8 cellular contexts compared by ENCODE assay signal in genomic region chr17:49708515-49709161, GRCh38. TPM values are rescaled to one million over a fixed set of nuclear protein-coding genes. Genes with fewer than 3 reads are reported as not detected.
DNase-seq lines count a peak whose midpoint lies in the region; ATAC-seq, FAIRE-seq and TF ChIP-seq lines count a peak whose summit lies in the region.

No MANE protein-coding gene starts in this region.

- TF ChIP-seq CTCF in bronchial epithelial cell (IDR thresholded peaks at IDR 0.05; ENCODE audit: insufficient read depth, low read length, severe bottlenecking), result no peak

- no peaks in the 10 kb centered on the region for H3K9me3 ChIP-seq in ES-I3 (ENCODE audit: control insufficient read depth, insufficient read depth, low read length)
- no peaks in the 10 kb centered on the region for H3K9me3 ChIP-seq in muscle layer of colon (ENCODE audit: low read length)

- no peak for FAIRE-seq in bronchial epithelial cell (lab: Jason Lieb, UNC)

- H3K27me3 ChIP-seq in bronchial epithelial cell (ENCODE audit: control insufficient read depth, insufficient read depth, low read length), result no peaks in the 10 kb centered on the region
- no peaks in the 10 kb centered on the region for H3K27me3 ChIP-seq in muscle layer of colon (ENCODE audit: control insufficient read depth in 1 of 2, insufficient read depth in 2 of 2, low read length in 2 of 2)

- peaks cover 14% of the 10 kb centered on the region; the same call in 1 of the 2 replicates for H3K4me1 ChIP-seq in ES-I3 (ENCODE audit: insufficient read depth, low read length)
- H3K4me1 ChIP-seq in muscle layer of colon (ENCODE audit: insufficient read depth, low read length), result peaks cover 26% of the 10 kb centered on the region

- peak overlapping the region; percentile 12 for H3K27ac ChIP-seq in muscle layer of colon (ENCODE audit: low read depth, low read length)

- ATAC-seq in HG02759 (IDR thresholded peaks at IDR 0.05; ENCODE audit: unreplicated experiment) (no peak), left colon (no peak)

- H3K4me3 ChIP-seq in bronchial epithelial cell (ENCODE audit: low read depth, low read length) (peak overlapping the region; percentile 20), muscle layer of colon (ENCODE audit: low read depth in 1 of 2, low read length in 2 of 2) (peak overlapping the region in 1 of 2 donors; percentile 39)

- DNase-seq in NCI-H146 treated with DMSO at 0.1 percent for 48 hours (lab: John Stamatoyannopoulos, UW; ENCODE audit: unreplicated experiment), result peak; percentile 25
- peak; percentile 77 for DNase-seq in bronchial epithelial cell (ENCODE audit: low read depth)
- DNase-seq in cerebellar nuclear complex (lab: John Stamatoyannopoulos, UW), result no peak
- no peak for DNase-seq in midbrain (lab: John Stamatoyannopoulos, UW)
- DNase-seq in left colon, result no peak

- intact Hi-C loops in left colon (cut with DNase I, micrococcal nuclease), result no loop called here

- H3K36me3 ChIP-seq in ES-I3 (ENCODE audit: insufficient read depth, low read length), result peaks cover 19% of the 10 kb centered on the region
- H3K36me3 ChIP-seq in bronchial epithelial cell (ENCODE audit: control insufficient read depth, insufficient read depth, low read length), result peaks cover 9% of the 10 kb centered on the region
- peaks cover 40% of the 10 kb centered on the region for H3K36me3 ChIP-seq in muscle layer of colon (ENCODE audit: insufficient read depth, low read length)

- H3K9ac ChIP-seq in ES-I3 (ENCODE audit: low read depth, low read length), result peak overlapping the region; percentile 40; the same call in 1 of the 2 replicates
- no peak overlapping the region for H3K9ac ChIP-seq in muscle layer of colon (ENCODE audit: low read length)

RNA-seq across cellular contexts. Expression of gene SLC35B1, which starts 0.9 kb away (rescaled TPM):
- total RNA-seq in bronchial epithelial cell (79.2 and 91.1 TPM in 2 replicates), left colon (10 to 100 TPM; 43.1 to 55.0 TPM)

RNA-seq across cellular contexts. Expression of gene SPOP, which starts 30.7 kb away (rescaled TPM):
- 32.1 and 50.7 TPM in 2 replicates for total RNA-seq in bronchial epithelial cell
- total RNA-seq in left colon, result 10 to 100 TPM; 53.4 to 73.3 TPM

RNA-seq across cellular contexts. Expression of gene FAM117A, which starts 55.3 kb away (rescaled TPM):
- total RNA-seq in bronchial epithelial cell (0.53 and 1.9 TPM in 2 replicates), left colon (1 to 10 TPM; 7.6 to 10.0 TPM)

Comparison
In these comparisons a context has a peak if more than half of its experiments do, and no peak if none do; other contexts are left out.
1. DNase-seq: peak in NCI-H146 treated with DMSO at 0.1 percent for 48 hours (single experiment) and bronchial epithelial cell (single experiment); none in cerebellar nuclear complex (0 of 2), midbrain (single experiment) and left colon (0 of 2).